14 cellular contexts compared by ENCODE assay signal in genomic region chr2:9593936-9594335, GRCh38. TPM values are rescaled to one million over a fixed set of nuclear protein-coding genes. Genes with fewer than 3 reads are reported as not detected.
DNase-seq lines count a peak whose midpoint lies in the region; ATAC-seq and TF ChIP-seq lines count a peak whose summit lies in the region.
"Had no signal": no experiment of that assay in that cellular context is flagged by ENCODE, and none has a peak within 500 bp of the region (broad histone marks: within the 10 kb centered on the region; RNA-seq: fewer than 3 reads in every experiment).

No MANE protein-coding gene starts in this region.

- H3K36me3 ChIP-seq in adipocyte (ENCODE audit: control insufficient read depth, insufficient read depth, low read length, severe bottlenecking) (peaks cover 33% of the 10 kb centered on the region), lower lobe of right lung (peaks cover 26% of the 10 kb centered on the region), MM.1S (replicated peaks; ENCODE audit: insufficient read depth, low read length) (0 out of 2 replicates have a peak, but pooled peaks cover 4% of the 10 kb centered on the region)

- DNase-seq in stimulated activated CD4-positive, alpha-beta T cell treated with anti-CD3 and anti-CD28 coated beads, Interleukin-4, amount 100 ng/mL, for 24 hours = peak; percentile 20
- DNase-seq in stimulated activated CD4-positive, alpha-beta T cell treated with anti-CD3 and anti-CD28 coated beads, Interleukin-2, amount 100 ng/mL, for 48 hours = no peak
- DNase-seq in adipocyte (ENCODE audit: low read depth) (no peak), lower lobe of right lung (no peak), activated gamma-delta T cell treated with Interleukin-2 at 50 U/mL for 16 hours (no peak), MM.1S (no peak), NCI-H146 treated with DMSO at 0.1 percent for 48 hours (lab: John Stamatoyannopoulos, UW; ENCODE audit: unreplicated experiment) (no peak)
- DNase-seq: NCI-H1048; posterior cingulate gyrus; SK-N-SH; stimulated activated CD4-positive, alpha-beta T cell treated with anti-CD3 and anti-CD28 coated beads, Interleukin-1b, Interleukin-23, amount 100 ng/mL, for 48 hours; WERI-Rb-1 had no signal

- peaks cover 19% of the 10 kb centered on the region for H4K20me1 ChIP-seq in MM.1S (ENCODE audit: insufficient read depth, low read length)

- no peak for TF ChIP-seq CTCF in lower lobe of right lung (IDR thresholded peaks at IDR 0.05)
- TF ChIP-seq CTCF in MM.1S (IDR thresholded peaks at IDR 0.05; ENCODE audit: low read length) = no peak

- ATAC-seq in lower lobe of right lung (peak; percentile 45 to 63), GM18520 (IDR thresholded peaks at IDR 0.05; ENCODE audit: unreplicated experiment) (no peak)

- no peak overlapping the region for H2AFZ ChIP-seq in MM.1S (ENCODE audit: low read length)

- no peaks in the 10 kb centered on the region for H3K27me3 ChIP-seq in adipocyte (replicated peaks; ENCODE audit: control insufficient read depth, insufficient read depth, low read length)
- H3K27me3 ChIP-seq in lower lobe of right lung (ENCODE audit: low read depth) = no peaks in the 10 kb centered on the region
- no peaks in the 10 kb centered on the region for H3K27me3 ChIP-seq in MM.1S (replicated peaks; ENCODE audit: insufficient read depth, low read length)

- no peaks in the 10 kb centered on the region for H3K9me3 ChIP-seq in adipocyte (ENCODE audit: control insufficient read depth, low read length)
- H3K9me3 ChIP-seq in lower lobe of right lung = peaks cover under 1% of the 10 kb centered on the region
- no peaks in the 10 kb centered on the region for H3K9me3 ChIP-seq in MM.1S (replicated peaks; ENCODE audit: insufficient read depth, low read length)

- H3K27ac ChIP-seq in lower lobe of right lung (no peak overlapping the region), MM.1S (ENCODE audit: low read length) (no peak overlapping the region)
- H3K27ac ChIP-seq: WERI-Rb-1 had no signal

- intact Hi-C loops in lower lobe of right lung (cut with DNase I) = no loop called here

- H3F3A ChIP-seq in MM.1S (ENCODE audit: insufficient read depth, low read length) = 0 out of 2 replicates have a peak, but pooled peaks cover 3% of the 10 kb centered on the region

- peaks cover 98% of the 10 kb centered on the region for H3K79me2 ChIP-seq in MM.1S (ENCODE audit: low read length)

- H3K9ac ChIP-seq in adipocyte (ENCODE audit: low read length) (peak overlapping the region; percentile 24), MM.1S (ENCODE audit: low read length) (no peak overlapping the region)

- no peak overlapping the region for H3K4me2 ChIP-seq in MM.1S (ENCODE audit: low read depth, low read length)

- H3K4me3 ChIP-seq in adipocyte (ENCODE audit: low read length) (peak overlapping the region; percentile 7), lower lobe of right lung (no peak overlapping the region), MM.1S (ENCODE audit: low read length) (no peak overlapping the region)
- H3K4me3 ChIP-seq: GM12878 had no signal

- H3K9me2 ChIP-seq in MM.1S (replicated peaks; ENCODE audit: insufficient read depth, low read length) = no peaks in the 10 kb centered on the region
- H3K9me2 ChIP-seq: SK-N-SH had no signal

- H3K4me1 ChIP-seq in adipocyte (ENCODE audit: control insufficient read depth, insufficient read depth, low read length) = peaks cover 41% of the 10 kb centered on the region
- peaks cover 46% of the 10 kb centered on the region for H3K4me1 ChIP-seq in lower lobe of right lung
- peaks cover 13% of the 10 kb centered on the region for H3K4me1 ChIP-seq in MM.1S (ENCODE audit: low read length)

RNA-seq across cellular contexts. Expression of gene YWHAQ, which starts 36.9 kb away (rescaled TPM):
- total RNA-seq in lower lobe of right lung = 175 TPM

RNA-seq across cellular contexts. Expression of gene ADAM17, which starts 38.3 kb away (rescaled TPM):
- total RNA-seq in lower lobe of right lung = 76.9 TPM
